ENCODE assay signal across 17 cellular contexts in genomic region chr12:76921891-76922664, GRCh38. TPM values are rescaled to one million over a fixed set of nuclear protein-coding genes. Genes with fewer than 3 reads are reported as not detected.
DNase-seq lines count a peak whose midpoint lies in the region; ATAC-seq and TF ChIP-seq lines count a peak whose summit lies in the region.
"Had no signal": no experiment of that assay in that cellular context is flagged by ENCODE, and none has a peak within 500 bp of the region (broad histone marks: within the 10 kb centered on the region; RNA-seq: fewer than 3 reads in every experiment).

No MANE protein-coding gene starts in this region.

- no peaks in the 10 kb centered on the region for H3K36me3 Mint-ChIP-seq in nephron (ENCODE audit: low read depth)

- H3K4me1 Mint-ChIP-seq in nephron: peaks cover 16% of the 10 kb centered on the region

- no peaks in the 10 kb centered on the region for H3K27me3 Mint-ChIP-seq in nephron (ENCODE audit: low read depth)

- no peak for TF ChIP-seq POLR2A in body of pancreas (IDR thresholded peaks at IDR 0.05)
- no peak for TF ChIP-seq POLR2A in uterus (IDR thresholded peaks at IDR 0.05)

- no peaks in the 10 kb centered on the region for H3K36me3 ChIP-seq in heart right ventricle
- no peaks in the 10 kb centered on the region for H3K36me3 ChIP-seq in body of pancreas (replicated peaks in 1 of 2; ENCODE audit: insufficient read depth in 1 of 2, low read depth in 2 of 2)
- no peaks in the 10 kb centered on the region for H3K36me3 ChIP-seq in uterus
- H3K36me3 ChIP-seq in mucosa of descending colon (ENCODE audit: low read depth): no peaks in the 10 kb centered on the region
- no peaks in the 10 kb centered on the region for H3K36me3 ChIP-seq in smooth muscle cell (ENCODE audit: low read depth)

- WGBS in heart right ventricle, 2 donors: 73 to 83% methylated on average over 6 of the region's 6 CpGs
- 48 to 56% methylated on average over 6 of the region's 6 CpGs for WGBS in body of pancreas, 2 donors
- 88% methylated on average over 6 of the region's 6 CpGs for WGBS in smooth muscle cell (ENCODE audit: low lambda C conversion rate)

- H3K4me3 Mint-ChIP-seq in nephron: no peak overlapping the region

- H3K27me3 ChIP-seq in heart right ventricle (no peaks in the 10 kb centered on the region), body of pancreas (no peaks in the 10 kb centered on the region), uterus (no peaks in the 10 kb centered on the region), smooth muscle cell (ENCODE audit: low read depth) (no peaks in the 10 kb centered on the region)

- H3K27ac ChIP-seq in heart right ventricle (no peak overlapping the region), body of pancreas (peak overlapping the region in 1 of 4 donors; percentile 44), uterus (peak overlapping the region; percentile 37 to 46), smooth muscle cell (ENCODE audit: low read depth) (no peak overlapping the region)
- H3K27ac ChIP-seq: 22Rv1 had no signal

- H3K4me2 ChIP-seq in smooth muscle cell: no peak overlapping the region

- no peaks in the 10 kb centered on the region for H3K9me3 Mint-ChIP-seq in nephron

- H3K9ac ChIP-seq in smooth muscle cell (ENCODE audit: low read depth): no peak overlapping the region

- no peaks in the 10 kb centered on the region for H4K20me1 ChIP-seq in smooth muscle cell (ENCODE audit: low read depth)

- H3F3A ChIP-seq in smooth muscle cell (ENCODE audit: low read depth): no peaks in the 10 kb centered on the region

- no peaks in the 10 kb centered on the region for H3K79me2 ChIP-seq in smooth muscle cell (ENCODE audit: low read depth)

- DNase-seq in Right ventricle myocardium inferior (ENCODE audit: missing footprints) (no peak), heart right ventricle (no peak), body of pancreas (peak in 1 of 4 donors; percentile 6), uterus (peak in 1 of 2 donors; percentile 22), mucosa of descending colon (no peak), SW 1271 (lab: John Stamatoyannopoulos, UW) (no peak), smooth muscle cell (lab: John Stamatoyannopoulos, UW; ENCODE audit: unreplicated experiment) (no peak)
- DNase-seq: COR-L47, MV-4-11, NCI-H1417 treated with DMSO at 0.1 percent for 48 hours, NCI-H2081, NCI-H510A treated with DMSO at 0.1 percent for 48 hours, SIG-M5 had no signal

- H3K9me3 ChIP-seq in heart right ventricle: no peaks in the 10 kb centered on the region
- no peaks in the 10 kb centered on the region for H3K9me3 ChIP-seq in body of pancreas
- no peaks in the 10 kb centered on the region for H3K9me3 ChIP-seq in uterus
- H3K9me3 ChIP-seq in mucosa of descending colon: no peaks in the 10 kb centered on the region
- no peaks in the 10 kb centered on the region for H3K9me3 ChIP-seq in smooth muscle cell (replicated peaks; ENCODE audit: low read depth)

- no peaks in the 10 kb centered on the region for H3K4me1 ChIP-seq in heart right ventricle
- H3K4me1 ChIP-seq in body of pancreas: no peaks in the 10 kb centered on the region
- no peaks in the 10 kb centered on the region for H3K4me1 ChIP-seq in uterus
- H3K4me1 ChIP-seq in mucosa of descending colon (ENCODE audit: low read depth): no peaks in the 10 kb centered on the region
- no peaks in the 10 kb centered on the region for H3K4me1 ChIP-seq in smooth muscle cell (ENCODE audit: low read depth)

- intact Hi-C loops in Right ventricle myocardium inferior (cut with DNase I): no loop called here
- intact Hi-C loops in heart right ventricle (cut with DNase I): loop anchor here in 2 of 10 donors (5.0 to 10.0 kb wide), 3 partner anchors 40 to 300 kb away; no protein-coding TSS in a partner anchor
- intact Hi-C loops in body of pancreas (cut with DNase I): no loop called here
- intact Hi-C loops in uterus (cut with DNase I; ENCODE audit: low total_unique reads): no loop called here
- intact Hi-C loops in mucosa of descending colon (cut with DNase I, micrococcal nuclease): no loop called here

- TF ChIP-seq CTCF in heart right ventricle (IDR thresholded peaks at IDR 0.05) (no peak), body of pancreas (IDR thresholded peaks at IDR 0.05) (no peak), nephron (IDR thresholded peaks at IDR 0.05; ENCODE audit: unreplicated experiment in 3 of 3) (no peak), uterus (IDR thresholded peaks at IDR 0.05) (no peak), mucosa of descending colon (IDR thresholded peaks at IDR 0.05) (no peak), smooth muscle cell (IDR thresholded peaks at IDR 0.05; ENCODE audit: borderline replicate concordance, insufficient read depth, poor library complexity, severe bottlenecking) (no peak)

- H3K27ac Mint-ChIP-seq in nephron: peak overlapping the region; percentile 7 to 79 (median 71)

- H3K4me3 ChIP-seq in heart right ventricle (no peak overlapping the region), body of pancreas (no peak overlapping the region), uterus (no peak overlapping the region), mucosa of descending colon (no peak overlapping the region), smooth muscle cell (no peak overlapping the region)
- H3K4me3 ChIP-seq: GM12878 had no signal

- no peak overlapping the region for H2AFZ ChIP-seq in smooth muscle cell (ENCODE audit: low read depth)

- ATAC-seq in Right ventricle myocardium inferior (peak; percentile 26), heart right ventricle (no peak), body of pancreas (peak; percentile 35), mucosa of descending colon (no peak)
- ATAC-seq: GM12878, HCT116 had no signal

RNA-seq across cellular contexts. Expression of gene CSRP2, which starts 43.3 kb away (rescaled TPM):
- total RNA-seq in Right ventricle myocardium inferior: 55.8 TPM
- 10 to 100 TPM in 9 of 10 donors, 1 to 10 TPM in 1; 9.7 to 43.5 (median 19.7) TPM for total RNA-seq in heart right ventricle
- 10 to 100 TPM; 20.8 to 46.3 TPM for polyA plus RNA-seq in heart right ventricle
- 10 to 100 TPM in 1 of 2 donors, 1 to 10 TPM in 1; 4.3 to 19.7 TPM for total RNA-seq in body of pancreas
- total RNA-seq in uterus: 10 to 100 TPM; 14.1 to 69.0 (median 29.7) TPM
- total RNA-seq in mucosa of descending colon: 10 to 100 TPM in 1 of 3 donors, 1 to 10 TPM in 2; 2.5 to 13.1 (median 6.5) TPM
- total RNA-seq in smooth muscle cell: 355 and 379 TPM in 2 replicates
- polyA plus RNA-seq in smooth muscle cell: 549 and 735 TPM in 2 replicates

Comparison
In these comparisons a context has a peak if more than half of its experiments do, and no peak if none do; other contexts are left out.
1. ATAC-seq: peak in Right ventricle myocardium inferior (single experiment) and body of pancreas (single experiment); none in heart right ventricle (0 of 8) and mucosa of descending colon (single experiment).
2. H3K27ac ChIP-seq: peak in uterus (2 of 2); none in heart right ventricle (0 of 10) and smooth muscle cell (single experiment).